Comparison of ENCODE assay signal across 28 cellular contexts in genomic region chr2:68413466-68413865, GRCh38. TPM values are rescaled to one million over a fixed set of nuclear protein-coding genes. Genes with fewer than 3 reads are reported as not detected.
DNase-seq lines count a peak whose midpoint lies in the region; ATAC-seq, FAIRE-seq and TF ChIP-seq lines count a peak whose summit lies in the region.
"Had no signal": no experiment of that assay in that cellular context is flagged by ENCODE, and none has a peak within 500 bp of the region (broad histone marks: within the 10 kb centered on the region; RNA-seq: fewer than 3 reads in every experiment).

No MANE protein-coding gene starts in this region.

- POLR2A ChIA-PET in GM12878 (lab: Charles Lee), result interaction anchor here (1.4 to 10.7 kb wide), 5 partner anchors 9 to 30 kb away, joined by 3 to 70 read pairs (median 9); no protein-coding TSS in a partner anchor
- POLR2A ChIA-PET in activated CD4-positive, alpha-beta memory T cell treated with anti-CD3 and anti-CD28 coated beads, Interleukin-2, amount 10 ng/mL, durations not matched to agents 7 days and 5 days (lab: Charles Lee), result no interaction called here

- H3K9me3 ChIP-seq in BLaER1 (peaks cover 23% of the 10 kb centered on the region), GM12878 (replicated peaks; ENCODE audit: control insufficient read depth, insufficient read depth, low read length) (peaks cover 2% of the 10 kb centered on the region; the same call in 1 of the 3 replicates), stomach (no peaks in the 10 kb centered on the region)
- H3K9me3 ChIP-seq: A549, Peyer's patch, SJCRH30 had no signal

- peaks cover 62 to 88% (median 84%) of the 10 kb centered on the region in 3 donors for H3K4me1 Mint-ChIP-seq in naive B cell
- peaks cover 19% of the 10 kb centered on the region for H3K4me1 Mint-ChIP-seq in activated CD4-positive, alpha-beta memory T cell treated with anti-CD3 and anti-CD28 coated beads, Interleukin-2, amount 10 ng/mL, durations not matched to agents 7 days and 5 days

- peak overlapping the region in 6 of 8 donors; percentile 23 to 80 (median 48) for H3K4me3 Mint-ChIP-seq in naive B cell
- no peak overlapping the region for H3K4me3 Mint-ChIP-seq in activated CD4-positive, alpha-beta memory T cell treated with anti-CD3 and anti-CD28 coated beads, Interleukin-2, amount 10 ng/mL, durations not matched to agents 7 days and 5 days
- H3K4me3 Mint-ChIP-seq: CD14-positive monocyte, H9 had no signal

- CTCF ChIA-PET in GM12878 (lab: Yijun Ruan, JAX), result interaction anchor here (0.6 to 9.7 kb wide), 7 partner anchors 9 to 225 kb away, joined by 3 to 87 read pairs (median 5); no protein-coding TSS in a partner anchor
- CTCF ChIA-PET in activated CD4-positive, alpha-beta memory T cell treated with anti-CD3 and anti-CD28 coated beads, Interleukin-2, amount 10 ng/mL, durations not matched to agents 7 days and 5 days (lab: Charles Lee), result interaction anchor here (2.1 kb wide), 1 partner anchor 28 kb away, joined by 5 read pairs; no protein-coding TSS in a partner anchor

- BruUV-seq in GM12878 (replicated peaks; lab: Mats Ljungman, UMichigan), result no TSS peak

- peak overlapping the region; percentile 69 for H3K27ac ChIP-seq in BLaER1
- no peak overlapping the region for H3K27ac ChIP-seq in KMS-11
- H3K27ac ChIP-seq in GM12878 (ENCODE audit: control insufficient read depth, insufficient read depth), result no peak overlapping the region
- H3K27ac ChIP-seq in stomach, result no peak overlapping the region
- H3K27ac ChIP-seq: A549, GM23248, Peyer's patch, SJCRH30 had no signal

- H3K79me2 ChIP-seq in KMS-11 (ENCODE audit: insufficient read depth, low read depth), result no peaks in the 10 kb centered on the region
- H3K79me2 ChIP-seq in GM12878 (ENCODE audit: control insufficient read depth, insufficient read depth, low read length), result no peaks in the 10 kb centered on the region

- H2AFZ ChIP-seq in KMS-11 (ENCODE audit: low read depth) (no peak overlapping the region), GM12878 (ENCODE audit: control insufficient read depth, low read depth, low read length) (no peak overlapping the region)
- H2AFZ ChIP-seq: GM23248 had no signal

- DNase-seq in GM12878 (ENCODE audit: low read depth, low spot score), result no peak
- DNase-seq in naive B cell, result no peak
- DNase-seq in NCI-H446 treated with DMSO at 0.1 percent for 48 hours (lab: John Stamatoyannopoulos, UW), result no peak
- no peak for DNase-seq in activated T-cell treated with anti-CD3 and anti-CD28 coated beads, Interleukin-2, amount 50 U/mL, for 48 hours
- no peak for DNase-seq in stomach
- DNase-seq in activated CD4-positive, alpha-beta memory T cell treated with anti-CD3 and anti-CD28 coated beads, Interleukin-2, amount 10 ng/mL, durations not matched to agents 7 days and 5 days, result no peak
- DNase-seq: Calu3, DMS79 treated with DMSO at 0.1 percent for 48 hours, GF-D8, GM23248, H9, KBM-7, MM.1S, NCI-H1417, NCI-H1694, NCI-H2081, NCI-H2227 treated with DMSO at 0.1 percent for 48 hours, NCI-H510A, NCI-H69, OCI-M1, Peyer's patch, SJCRH30 had no signal

- TF ChIP-seq POLR2A in GM12878 (IDR thresholded peaks at IDR 0.05; ENCODE audit: low read depth, low read length) (no peak), stomach (IDR thresholded peaks at IDR 0.05) (no peak)

- H3K4me1 ChIP-seq in BLaER1 (peaks cover 73% of the 10 kb centered on the region), KMS-11 (ENCODE audit: low read depth, poor library complexity, severe bottlenecking) (peaks cover 53% of the 10 kb centered on the region), GM12878 (ENCODE audit: control insufficient read depth, insufficient read depth, low read length) (peaks cover 24% of the 10 kb centered on the region), stomach (no peaks in the 10 kb centered on the region)
- H3K4me1 ChIP-seq: A549, SJCRH30 had no signal

- no peak for TF ChIP-seq CTCF in KMS-11 (conservative IDR thresholded peaks at IDR 0.05; ENCODE audit: low read depth, low read length)
- TF ChIP-seq CTCF in GM12878 (IDR thresholded peaks at IDR 0.05 in 2 of 3, conservative IDR thresholded peaks at IDR 0.05 in 1 of 3; ENCODE audit: control insufficient read depth in 2 of 3, extremely low read depth in 1 of 3, insufficient read depth in 1 of 3, low read depth in 3 of 3, low read length in 3 of 3), result no peak
- no peak for TF ChIP-seq CTCF in stomach (IDR thresholded peaks at IDR 0.05)

- peaks cover under 1 to 1% of the 10 kb centered on the region in 2 donors for H3K36me3 Mint-ChIP-seq in naive B cell
- no peaks in the 10 kb centered on the region for H3K36me3 Mint-ChIP-seq in activated CD4-positive, alpha-beta memory T cell treated with anti-CD3 and anti-CD28 coated beads, Interleukin-2, amount 10 ng/mL, durations not matched to agents 7 days and 5 days (ENCODE audit: low read depth)
- H3K36me3 Mint-ChIP-seq: CD14-positive monocyte had no signal

- WGBS in GM12878 (ENCODE audit: insufficient coverage, insufficient replicate concordance, low lambda C conversion rate, missing lambda C conversion rate), result 97% methylated on average over 2 of the region's 2 CpGs
- WGBS in stomach, 5 donors, result 94 to 100% (median 97%) methylated on average over 2 of the region's 2 CpGs

- H3K9ac ChIP-seq in BLaER1 (no peak overlapping the region), KMS-11 (no peak overlapping the region), GM12878 (ENCODE audit: control insufficient read depth, insufficient read depth, low read length) (no peak overlapping the region)
- H3K9ac ChIP-seq: GM23248 had no signal

- no peak for TF ChIP-seq RAD21 in GM12878 (IDR thresholded peaks at IDR 0.05; ENCODE audit: insufficient read depth, low read depth, low read length)

- RAD21 ChIA-PET in GM12878 (lab: Charles Lee; ENCODE audit: unreplicated experiment), result interaction anchor here (1.0 to 9.8 kb wide), 5 partner anchors 22 to 118 kb away, joined by 3 to 147 read pairs (median 3); no protein-coding TSS in a partner anchor

- in situ Hi-C loops in GM12878 (cut with MboI), result no loop called here

- TF ChIP-seq EP300 in GM12878 (IDR thresholded peaks at IDR 0.05; ENCODE audit: borderline replicate concordance in 1 of 2, control insufficient read depth in 1 of 2, low read depth in 2 of 2, low read length in 2 of 2) (no peak), stomach (IDR thresholded peaks at IDR 0.05) (no peak)

- H4K20me1 ChIP-seq in BLaER1, result no peaks in the 10 kb centered on the region
- H4K20me1 ChIP-seq in KMS-11 (ENCODE audit: insufficient read depth), result no peaks in the 10 kb centered on the region
- H4K20me1 ChIP-seq in GM12878 (ENCODE audit: control insufficient read depth, insufficient read depth), result no peaks in the 10 kb centered on the region

- H3K4me2 ChIP-seq in BLaER1 (peak overlapping the region; percentile 76; the same call in 1 of the 2 replicates), KMS-11 (0 out of 2 replicates have a peak overlapping the region, but pooled peaks have one; percentile 10), GM12878 (ENCODE audit: control insufficient read depth, insufficient read depth) (no peak overlapping the region)
- H3K4me2 ChIP-seq: A549 had no signal

- H3K36me3 ChIP-seq in BLaER1 (no peaks in the 10 kb centered on the region), KMS-11 (ENCODE audit: insufficient read depth) (no peaks in the 10 kb centered on the region), GM12878 (ENCODE audit: control insufficient read depth in 2 of 2, insufficient read depth in 2 of 2, low read length in 1 of 2) (no peaks in the 10 kb centered on the region), stomach (no peaks in the 10 kb centered on the region)
- H3K36me3 ChIP-seq: Peyer's patch, SJCRH30 had no signal

- H3K4me3 ChIP-seq in BLaER1 (no peak overlapping the region), KMS-11 (IDR thresholded peaks at IDR 0.05; ENCODE audit: insufficient read depth, low read depth, low read length) (no peak overlapping the region), GM12878 (no peak overlapping the region), stomach (no peak overlapping the region)
- H3K4me3 ChIP-seq: A549, GM23248, Peyer's patch, SJCRH30 had no signal

- ATAC-seq in GM12878, result no peak
- ATAC-seq in naive B cell (ENCODE audit: low read depth in 2 of 2), result no peak
- ATAC-seq: A549, SK-N-SH treated with all-trans-retinoic acid at 6 μM for 48 hours had no signal

- H3K27me3 ChIP-seq in BLaER1 (no peaks in the 10 kb centered on the region), KMS-11 (ENCODE audit: insufficient read depth, low read depth) (no peaks in the 10 kb centered on the region), GM12878 (replicated peaks in 1 of 2; ENCODE audit: control insufficient read depth in 2 of 2, insufficient read depth in 2 of 2, low read length in 1 of 2) (no peaks in the 10 kb centered on the region; a peak in 1 of 4 replicates), stomach (no peaks in the 10 kb centered on the region)
- H3K27me3 ChIP-seq: Peyer's patch, SJCRH30 had no signal

- peak overlapping the region in 5 of 6 donors; percentile 16 to 91 (median 81) for H3K27ac Mint-ChIP-seq in naive B cell
- no peak overlapping the region for H3K27ac Mint-ChIP-seq in activated CD4-positive, alpha-beta memory T cell treated with anti-CD3 and anti-CD28 coated beads, Interleukin-2, amount 10 ng/mL, durations not matched to agents 7 days and 5 days

- H3K9me3 Mint-ChIP-seq in naive B cell, result peaks cover 0 to 3% (median 0%) of the 10 kb centered on the region in 7 donors
- H3K9me3 Mint-ChIP-seq in activated CD4-positive, alpha-beta memory T cell treated with anti-CD3 and anti-CD28 coated beads, Interleukin-2, amount 10 ng/mL, durations not matched to agents 7 days and 5 days, result peaks cover 6% of the 10 kb centered on the region
- H3K9me3 Mint-ChIP-seq: H9 had no signal

- no peaks in the 10 kb centered on the region for H3K27me3 Mint-ChIP-seq in naive B cell
- peaks cover 8% of the 10 kb centered on the region for H3K27me3 Mint-ChIP-seq in activated CD4-positive, alpha-beta memory T cell treated with anti-CD3 and anti-CD28 coated beads, Interleukin-2, amount 10 ng/mL, durations not matched to agents 7 days and 5 days

- SMC1A ChIA-PET in GM12878 (lab: Charles Lee; ENCODE audit: uncharacterized antibody, unreplicated experiment), result interaction anchor here (0.9 to 11.3 kb wide), 8 partner anchors 8 to 48 kb away, joined by 3 to 207 read pairs (median 24); partner anchors contain the start of gene PLEK

- FAIRE-seq in GM12878 (lab: Jason Lieb, UNC), result no peak
- FAIRE-seq: A549, HTR-8/SVneo had no signal

- intact Hi-C loops in GM12878 (cut with micrococcal nuclease; ENCODE audit: unreplicated experiment) (no loop called here), stomach (cut with DNase I; ENCODE audit: low total_unique reads) (no loop called here)

RNA-seq across cellular contexts. Expression of gene PLEK, which starts 48.4 kb away (rescaled TPM):
- total RNA-seq in GM12878 (2013; cell fraction: nucleolus; rRNA removed), result 397 and 442 TPM in 2 replicates
- total RNA-seq in GM12878 (2014; rRNA removed) (270 and 329 TPM in 2 replicates), GM12878 (2014; rRNA removed; fragmentation: Illumina TruSeq; extraction: Trizol) (371 and 378 TPM in 2 replicates), GM12878 (2021) (319 and 335 TPM in 2 replicates), stomach (10 to 100 TPM in 1 of 5 donors, 1 to 10 TPM in 3, under 1 TPM in 1; 0.45 to 13.2 (median 2.6) TPM)
- polyA plus RNA-seq in GM12878 (2011; ENCODE audit: low read depth), result 166 TPM
- polyA plus RNA-seq in GM12878 (2011; rRNA removed) (804 and 985 TPM in 2 replicates), GM12878 (2014; fragmentation: Illumina TruSeq; extraction: Trizol) (466 and 545 TPM in 2 replicates), GM12878 (2014; fragmentation: Nextera tagmentation; extraction: Ambion mirVana) (100 to 1,000 TPM; 410 to 617 TPM), GM12878 (2014; rRNA removed) (283 and 353 TPM in 2 replicates), GM12878 (2016; fragmentation: Nextera tagmentation; extraction: Ambion mirVana) (100 to 1,000 TPM; 229 to 238 TPM), naive B cell (ENCODE audit: low read depth in 6 of 6) (100 to 1,000 TPM in 4 of 6 donors, 10 to 100 TPM in 2; 69.0 to 215 (median 129) TPM), stomach (10 to 100 TPM in 1 of 3 donors, 1 to 10 TPM in 2; 3.8 to 18.1 (median 5.5) TPM)
- 433 and 504 TPM in 2 replicates for polyA plus RNA-seq in GM12878 (2011; cell fraction: cytosol; rRNA removed)
- 396 and 451 TPM in 2 replicates for polyA plus RNA-seq in GM12878 (2011; cell fraction: nucleus; rRNA removed)
- polyA plus RNA-seq in GM12878 (2012), result 204 and 209 TPM in 2 replicates
- 394 and 411 TPM in 2 replicates for polyA minus RNA-seq in GM12878 (2011; rRNA and poly(A)+ RNA removed)
- polyA minus RNA-seq in GM12878 (2011; cell fraction: cytosol; rRNA and poly(A)+ RNA removed), result 150 and 184 TPM in 2 replicates
- polyA minus RNA-seq in GM12878 (2011; cell fraction: nucleus; rRNA and poly(A)+ RNA removed), result 97.7 and 128 TPM in 2 replicates
- total RNA-seq in activated CD4-positive, alpha-beta memory T cell treated with anti-CD3 and anti-CD28 coated beads, Interleukin-2, amount 10 ng/mL, durations not matched to agents 7 days and 5 days, result 10 to 100 TPM in 1 of 2 experiments, 1 to 10 TPM in 1; 9.5 to 10.9 TPM
- total RNA-seq: Calu3, GM23248, H9, SJCRH30 had no signal

RNA-seq across cellular contexts. Expression of gene FBXO48, which starts 53.6 kb away (rescaled TPM):
- total RNA-seq in GM12878 (2013; cell fraction: nucleolus; rRNA removed), result 1.6 and 1.7 TPM in 2 replicates
- 0.56 and 0.87 TPM in 2 replicates for total RNA-seq in GM12878 (2014; rRNA removed)
- 1.4 and 1.5 TPM in 2 replicates for total RNA-seq in GM12878 (2014; rRNA removed; fragmentation: Illumina TruSeq; extraction: Trizol)
- total RNA-seq in GM12878 (2021), result 0.85 and 1.1 TPM in 2 replicates
- polyA plus RNA-seq in GM12878 (2011; ENCODE audit: low read depth), result 0.29 TPM
- polyA plus RNA-seq in GM12878 (2011; rRNA removed), result 2.3 and 3.2 TPM in 2 replicates
- 0.85 and 1.2 TPM in 2 replicates for polyA plus RNA-seq in GM12878 (2011; cell fraction: cytosol; rRNA removed)
- polyA plus RNA-seq in GM12878 (2011; cell fraction: nucleus; rRNA removed), result 0.85 and 0.91 TPM in 2 replicates
- 0.42 and 0.70 TPM in 2 replicates for polyA plus RNA-seq in GM12878 (2012)
- polyA plus RNA-seq in GM12878 (2014; fragmentation: Illumina TruSeq; extraction: Trizol), result 1.5 and 2.2 TPM in 2 replicates
- polyA plus RNA-seq in GM12878 (2014; fragmentation: Nextera tagmentation; extraction: Ambion mirVana), result 1 to 10 TPM in 1 of 2 experiments, under 1 TPM in 1; 0.90 to 1.1 TPM
- 0.67 and 1.3 TPM in 2 replicates for polyA plus RNA-seq in GM12878 (2014; rRNA removed)
- 1 to 10 TPM; 1.1 to 1.5 TPM for polyA plus RNA-seq in GM12878 (2016; fragmentation: Nextera tagmentation; extraction: Ambion mirVana)
- polyA minus RNA-seq in GM12878 (2011; rRNA and poly(A)+ RNA removed), result 1.1 and 2.0 TPM in 2 replicates
- 0.31 and 0.40 TPM in 2 replicates for polyA minus RNA-seq in GM12878 (2011; cell fraction: cytosol; rRNA and poly(A)+ RNA removed)
- polyA minus RNA-seq in GM12878 (2011; cell fraction: nucleus; rRNA and poly(A)+ RNA removed), result 0.73 and 1.3 TPM in 2 replicates
- polyA plus RNA-seq in naive B cell (ENCODE audit: low read depth in 6 of 6), result under 1 TPM; 0.19 to 0.58 (median 0.42) TPM
- 1 to 10 TPM in 1 of 5 donors, under 1 TPM in 3, not detected in 1; 0.43 to 1.2 (median 0.50) TPM for total RNA-seq in stomach
- 1 to 10 TPM in 1 of 3 donors, under 1 TPM in 2; 0.58 to 1.1 (median 0.62) TPM for polyA plus RNA-seq in stomach
- total RNA-seq in activated CD4-positive, alpha-beta memory T cell treated with anti-CD3 and anti-CD28 coated beads, Interleukin-2, amount 10 ng/mL, durations not matched to agents 7 days and 5 days, result 1 to 10 TPM; 5.0 to 5.4 TPM

RNA-seq across cellular contexts. Expression of gene APLF, which starts 53.9 kb away (rescaled TPM):
- total RNA-seq in GM12878 (2013; cell fraction: nucleolus; rRNA removed), result 1.0 and 1.1 TPM in 2 replicates
- total RNA-seq in GM12878 (2014; rRNA removed) (1.7 and 2.5 TPM in 2 replicates), GM12878 (2014; rRNA removed; fragmentation: Illumina TruSeq; extraction: Trizol) (2.3 and 2.4 TPM in 2 replicates), GM12878 (2021) (1.9 TPM in 2 replicates), stomach (1 to 10 TPM in 3 of 5 donors, under 1 TPM in 2; 0.29 to 9.4 (median 5.5) TPM)
- polyA plus RNA-seq in GM12878 (2011; ENCODE audit: low read depth), result 0.58 TPM
- polyA plus RNA-seq in GM12878 (2011; rRNA removed) (0.71 and 1.4 TPM in 2 replicates), GM12878 (2014; fragmentation: Illumina TruSeq; extraction: Trizol) (1.8 and 2.6 TPM in 2 replicates), GM12878 (2014; fragmentation: Nextera tagmentation; extraction: Ambion mirVana) (under 1 TPM; 0.66 to 0.69 TPM), GM12878 (2014; rRNA removed) (1.1 and 1.2 TPM in 2 replicates), GM12878 (2016; fragmentation: Nextera tagmentation; extraction: Ambion mirVana) (1 to 10 TPM; 2.1 to 2.8 TPM), naive B cell (ENCODE audit: low read depth in 6 of 6) (1 to 10 TPM in 5 of 6 donors, not detected in 1; 1.7 to 3.1 (median 2.8) TPM), stomach (under 1 TPM; 0.46 to 0.85 (median 0.68) TPM)
- polyA plus RNA-seq in GM12878 (2011; cell fraction: cytosol; rRNA removed), result 0.28 and 0.30 TPM in 2 replicates
- polyA plus RNA-seq in GM12878 (2011; cell fraction: nucleus; rRNA removed), result 0.67 TPM in 2 replicates
- polyA plus RNA-seq in GM12878 (2012), result 0.68 and 0.98 TPM in 2 replicates
- 0.82 and 0.95 TPM in 2 replicates for polyA minus RNA-seq in GM12878 (2011; rRNA and poly(A)+ RNA removed)
- polyA minus RNA-seq in GM12878 (2011; cell fraction: cytosol; rRNA and poly(A)+ RNA removed), result 0.80 and 1.1 TPM in 2 replicates
- 1.1 and 2.2 TPM in 2 replicates for polyA minus RNA-seq in GM12878 (2011; cell fraction: nucleus; rRNA and poly(A)+ RNA removed)
- total RNA-seq in activated CD4-positive, alpha-beta memory T cell treated with anti-CD3 and anti-CD28 coated beads, Interleukin-2, amount 10 ng/mL, durations not matched to agents 7 days and 5 days, result 1 to 10 TPM; 2.8 to 3.6 TPM

Comparison
In these comparisons a context has a peak if more than half of its experiments do, and no peak if none do; other contexts are left out.
1. RNA of gene PLEK, which starts 48.4 kb away (total RNA-seq): 270 to 442 TPM in GM12878; 9.5 to 10.9 TPM in activated CD4-positive, alpha-beta memory T cell treated with anti-CD3 and anti-CD28 coated beads, Interleukin-2, amount 10 ng/mL, durations not matched to agents 7 days and 5 days and 0.45 to 13.2 TPM in stomach; every median in the first group is over 10 times any median in the second.